In genomic region chr6:161876231-161876630, GRCh38 we compare ENCODE assay signal across 34 cellular contexts.
"Had no signal": no experiment of that assay in that cellular context is flagged by ENCODE, and none has a peak within 500 bp of the region (broad histone marks: within the 10 kb centered on the region; RNA-seq: fewer than 3 reads in every experiment).

No MANE protein-coding gene starts in this region.

- H3K27me3 ChIP-seq: MG63 had no signal

- H3K27ac ChIP-seq: KMS-11 had no signal

- H3K9ac ChIP-seq: KMS-11 had no signal

- H3K36me3 ChIP-seq: MG63 had no signal

- H3K4me2 ChIP-seq: KMS-11 had no signal

- H3K9me3 ChIP-seq: MG63 had no signal

- DNase-seq: Karpas-422, Kasumi-1, MG63, MM.1S, MV-4-11, NCI-H1048, NCI-H1092, NCI-H1092 treated with DMSO at 0.1 percent for 48 hours, NCI-H1105, NCI-H1105 treated with DMSO at 0.1 percent for 48 hours, NCI-H1417, NCI-H1417 treated with DMSO at 0.1 percent for 48 hours, NCI-H1436, NCI-H1436 treated with DMSO at 0.1 percent for 48 hours, NCI-H146, NCI-H1694, NCI-H1694 treated with DMSO at 0.1 percent for 48 hours, NCI-H187, NCI-H187 treated with DMSO at 0.1 percent for 48 hours, NCI-H1930, NCI-H2029, NCI-H2029 treated with DMSO at 0.1 percent for 48 hours, NCI-H2081, NCI-H2081 treated with DMSO at 0.1 percent for 48 hours, NCI-H2171, NCI-H2171 treated with DMSO at 0.1 percent for 48 hours, NCI-H2227 treated with DMSO at 0.1 percent for 48 hours, NCI-H226, NCI-H345, NCI-H446, NCI-H446 treated with DMSO at 0.1 percent for 48 hours, NCI-H510A, NCI-H510A treated with DMSO at 0.1 percent for 48 hours had no signal

- H3K4me3 ChIP-seq: MG63 had no signal
